ENCODE assay signal across 15 cellular contexts in genomic region chr1:158007180-158007579, GRCh38. TPM values are rescaled to one million over a fixed set of nuclear protein-coding genes. Genes with fewer than 3 reads are reported as not detected.
A peak's percentile ranks its signal among the peaks of the same experiment; 100 is the strongest.
DNase-seq lines count a peak whose midpoint lies in the region; TF ChIP-seq lines count a peak whose summit lies in the region.
"Had no signal": no experiment of that assay in that cellular context is flagged by ENCODE, and none has a peak within 500 bp of the region (broad histone marks: within the 10 kb centered on the region; RNA-seq: fewer than 3 reads in every experiment).

No MANE protein-coding gene starts in this region.

- H3K9me3 ChIP-seq in mammary epithelial cell (replicated peaks; ENCODE audit: insufficient read depth, low read length): no peaks in the 10 kb centered on the region
- H3K9me3 ChIP-seq in mesodermal cell (ENCODE audit: control insufficient read depth, low read length): no peaks in the 10 kb centered on the region
- no peaks in the 10 kb centered on the region for H3K9me3 ChIP-seq in stomach smooth muscle (ENCODE audit: control insufficient read depth in 2 of 2, low read length in 2 of 2)

- intact Hi-C loops in mammary epithelial cell (cut with micrococcal nuclease): no loop called here

- H3K9ac ChIP-seq in mammary epithelial cell (ENCODE audit: insufficient read depth, low read length) (no peak overlapping the region), stomach smooth muscle (ENCODE audit: low read length in 2 of 2) (no peak overlapping the region)

- no peak overlapping the region for H3K4me3 ChIP-seq in mammary epithelial cell (replicated peaks in 1 of 3; ENCODE audit: insufficient read depth in 1 of 3, low read depth in 2 of 3, low read length in 3 of 3)
- H3K4me3 ChIP-seq in mesodermal cell (ENCODE audit: extremely low read depth, insufficient read depth, low read length, poor library complexity, severe bottlenecking): no peak overlapping the region
- H3K4me3 ChIP-seq in stomach smooth muscle (ENCODE audit: low read length in 2 of 2): peak overlapping the region in 1 of 2 donors; percentile 13

- CTCF ChIA-PET in mammary epithelial cell (lab: Charles Lee; ENCODE audit: low non-redundant PET): interaction anchor here (0.6 kb wide), 1 partner anchor 107 kb away, joined by 3 read pairs; no protein-coding TSS in a partner anchor

- peaks cover 100% of the 10 kb centered on the region for H3K79me2 ChIP-seq in mammary epithelial cell (ENCODE audit: insufficient read depth, low read length)

- TF ChIP-seq CTCF in HFFc6 (IDR thresholded peaks at IDR 0.05) (no peak), mammary epithelial cell (conservative IDR thresholded peaks at IDR 0.05 in 1 of 2, IDR thresholded peaks at IDR 0.05 in 1 of 2; ENCODE audit: extremely low read depth in 1 of 2, insufficient read depth in 1 of 2, low read depth in 1 of 2, low read length in 2 of 2) (no peak), GM10266 (IDR thresholded peaks at IDR 0.05; ENCODE audit: control insufficient read depth, insufficient read depth, low read depth, missing control alignments) (no peak)

- dilution Hi-C loops in mammary epithelial cell (cut with HindIII; ENCODE audit: low sequenced_read_pairs): no loop called here

- peak overlapping the region; percentile 72 for H3K4me2 ChIP-seq in mammary epithelial cell (ENCODE audit: insufficient read depth, low read depth, low read length)

- WGBS in mammary epithelial cell (ENCODE audit: low coverage, missing lambda C conversion rate): 48% methylated on average over 4 of the region's 7 CpGs
- WGBS in mesodermal cell (ENCODE audit: insufficient coverage in 2 of 2), 2 experiments: 81 to 88% methylated on average over 5 to 7 of the region's 7 CpGs

- H3K27ac Mint-ChIP-seq in HFFc6: peak overlapping the region; percentile 97
- H3K27ac Mint-ChIP-seq: activated CD8-positive, alpha-beta T cell treated with anti-CD3 and anti-CD28 coated beads for 36 hours; activated T-helper 17 cell treated with anti-CD3 and anti-CD28 coated beads, Interleukin-2, amount 50 U/mL, for 72 hours; immature natural killer cell had no signal

- H3K36me3 ChIP-seq in mammary epithelial cell (ENCODE audit: insufficient read depth, low read length) (no peaks in the 10 kb centered on the region), mesodermal cell (ENCODE audit: control insufficient read depth, insufficient read depth, low read length) (peaks cover 29% of the 10 kb centered on the region), stomach smooth muscle (ENCODE audit: control insufficient read depth in 2 of 2, insufficient read depth in 2 of 2, low read length in 2 of 2) (no peaks in the 10 kb centered on the region)

- H3K4me3 Mint-ChIP-seq in HFFc6: peak overlapping the region; percentile 57
- H3K4me3 Mint-ChIP-seq: activated CD8-positive, alpha-beta T cell treated with anti-CD3 and anti-CD28 coated beads for 36 hours; activated T-helper 17 cell treated with anti-CD3 and anti-CD28 coated beads, Interleukin-2, amount 50 U/mL, for 72 hours; immature natural killer cell had no signal

- in situ Hi-C loops in mammary epithelial cell (cut with MboI; ENCODE audit: low sequenced_read_pairs in 2 of 2): no loop called here

- peaks cover 3% of the 10 kb centered on the region; the same call in 1 of the 2 replicates for H3K27me3 Mint-ChIP-seq in HFFc6 (ENCODE audit: insufficient read depth)

- no peaks in the 10 kb centered on the region for H3K27me3 ChIP-seq in mammary epithelial cell (ENCODE audit: insufficient read depth, low read length)
- no peaks in the 10 kb centered on the region for H3K27me3 ChIP-seq in stomach smooth muscle (ENCODE audit: control insufficient read depth in 1 of 2, insufficient read depth in 2 of 2, low read length in 2 of 2)
- H3K27me3 ChIP-seq: foreskin keratinocyte had no signal

- no peaks in the 10 kb centered on the region for H4K20me1 ChIP-seq in mammary epithelial cell (ENCODE audit: insufficient read depth, low read length)

- H3K9me3 Mint-ChIP-seq in HFFc6: no peaks in the 10 kb centered on the region
- H3K9me3 Mint-ChIP-seq: activated CD8-positive, alpha-beta T cell treated with anti-CD3 and anti-CD28 coated beads for 36 hours; activated T-helper 17 cell treated with anti-CD3 and anti-CD28 coated beads, Interleukin-2, amount 50 U/mL, for 72 hours; immature natural killer cell had no signal

- H3K4me1 ChIP-seq in mammary epithelial cell (ENCODE audit: insufficient read depth, low read length): peaks cover 90% of the 10 kb centered on the region
- H3K4me1 ChIP-seq in mesodermal cell (ENCODE audit: control insufficient read depth, insufficient read depth, low read length, poor library complexity, severe bottlenecking): peaks cover 87% of the 10 kb centered on the region
- peaks cover 83% of the 10 kb centered on the region for H3K4me1 ChIP-seq in stomach smooth muscle (ENCODE audit: control insufficient read depth, insufficient read depth, low read length)

- BruUV-seq in mammary epithelial cell (replicated peaks; lab: Mats Ljungman, UMichigan): no TSS peak

- no peak overlapping the region for H2AFZ ChIP-seq in mammary epithelial cell (ENCODE audit: low read depth, low read length)

- DNase-seq in HFFc6 (no peak), mammary epithelial cell (no peak), NCI-H510A (lab: John Stamatoyannopoulos, UW) (no peak), Ammon's horn (ENCODE audit: low spot score) (no peak), GM10266 (ENCODE audit: extremely low spot score) (no peak), DMS53 (lab: John Stamatoyannopoulos, UW) (no peak)
- DNase-seq: activated CD8-positive, alpha-beta T cell treated with anti-CD3 and anti-CD28 coated beads for 36 hours; DMS153; foreskin keratinocyte; immature natural killer cell; NCI-H1092; stimulated activated CD4-positive, alpha-beta T cell treated with anti-CD3 and anti-CD28 coated beads, Interleukin-4, amount 100 ng/mL, for 1 hour had no signal

- peaks cover 28% of the 10 kb centered on the region for H3K36me3 Mint-ChIP-seq in HFFc6 (ENCODE audit: low read depth)
- H3K36me3 Mint-ChIP-seq: immature natural killer cell had no signal

- no peak overlapping the region for H3K27ac ChIP-seq in mammary epithelial cell (ENCODE audit: insufficient read depth, low read depth, low read length)
- H3K27ac ChIP-seq in mesodermal cell (ENCODE audit: low read depth, low read length, severe bottlenecking): peak overlapping the region; percentile 100
- peak overlapping the region; percentile 84 for H3K27ac ChIP-seq in stomach smooth muscle (ENCODE audit: low read length)
- H3K27ac ChIP-seq: foreskin keratinocyte had no signal

- H3K4me1 Mint-ChIP-seq in HFFc6 (ENCODE audit: low read depth): peaks cover 100% of the 10 kb centered on the region
- H3K4me1 Mint-ChIP-seq: activated T-helper 17 cell treated with anti-CD3 and anti-CD28 coated beads, Interleukin-2, amount 50 U/mL, for 72 hours; immature natural killer cell had no signal

RNA-seq across cellular contexts. Expression of gene KIRREL1, which starts 13.7 kb away (rescaled TPM):
- 100 to 1,000 TPM in 5 of 6 experiments, 10 to 100 TPM in 1; 99.5 to 121 (median 107) TPM for total RNA-seq in HFFc6 (2021; fragmentation: NEBNext Ultra II Directional; extraction: Animal tissue kit (Norgen Biotek cat#: 25700))
- total RNA-seq in mammary epithelial cell: 100 to 1,000 TPM in 1 of 2 donors, 10 to 100 TPM in 1; 92.2 to 130 TPM
- polyA plus RNA-seq in mammary epithelial cell: 43.7 TPM
- polyA minus RNA-seq in mammary epithelial cell: 159 TPM
- polyA plus RNA-seq in mesodermal cell (2013, experiment 1 of 2): 72.5 TPM
- 57.5 TPM for polyA plus RNA-seq in mesodermal cell (2013, experiment 2 of 2)
- polyA plus RNA-seq: immature natural killer cell had no signal
